Comparison of ENCODE assay signal across 28 cellular contexts in the genomic region with DNA sequence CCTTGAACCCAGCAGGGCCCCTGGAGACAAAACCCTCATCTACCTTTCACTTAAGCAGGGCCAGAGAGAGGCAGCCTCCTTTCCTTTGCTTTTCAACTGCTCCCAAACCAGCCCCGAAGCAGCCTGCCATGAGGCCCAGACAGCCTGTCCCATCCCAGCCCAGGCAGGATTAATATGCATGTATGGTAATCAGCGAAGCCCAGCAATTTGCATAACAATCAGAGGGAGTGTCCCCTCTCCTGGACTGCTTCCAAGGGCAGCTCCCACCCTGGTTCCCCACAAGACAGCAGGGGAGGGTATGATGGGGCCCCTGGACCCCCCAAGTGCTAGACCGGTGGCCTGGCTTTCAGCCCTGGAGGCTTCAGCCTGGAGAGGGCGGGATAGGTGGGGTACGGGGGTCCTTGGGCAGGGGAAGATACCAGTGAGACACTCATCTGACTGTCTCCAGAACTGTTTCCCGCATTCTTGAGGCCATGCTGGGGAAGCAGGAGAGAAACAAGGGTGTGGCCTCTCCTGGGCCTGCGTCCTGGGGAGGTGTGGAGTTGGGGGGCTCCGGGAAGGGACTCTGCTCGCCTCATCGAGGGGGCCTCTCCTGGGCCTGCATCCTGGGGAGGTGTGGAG.
"Had no signal": no experiment of that assay in that cellular context is flagged by ENCODE, and none has a peak within 500 bp of the region (broad histone marks: within the 10 kb centered on the region; RNA-seq: fewer than 3 reads in every experiment).

No MANE protein-coding gene starts in this region.

- H3K27me3 ChIP-seq: adrenal gland, MG63, Peyer's patch had no signal

- H3K36me3 ChIP-seq: adrenal gland, breast epithelium, MG63, Peyer's patch had no signal

- DNase-seq: activated CD4-positive, alpha-beta T cell treated with anti-CD3 and anti-CD28 coated beads for 4 hours; activated CD8-positive, alpha-beta memory T cell treated with anti-CD3 and anti-CD28 coated beads, Interleukin-2, amount 50 U/mL, for 4 hours; activated CD8-positive, alpha-beta T cell treated with anti-CD3 and anti-CD28 coated beads for 36 hours; activated naive CD4-positive, alpha-beta T cell treated with anti-CD3 and anti-CD28 coated beads, Interleukin-2, amount 50 U/mL, for 16 hours; activated naive CD8-positive, alpha-beta T cell treated with anti-CD3 and anti-CD28 coated beads, Interleukin-2, amount 10 ng/mL, durations not matched to agents 7 days and 5 days; activated T-cell treated with anti-CD3 and anti-CD28 coated beads, Interleukin-2, amount 50 U/mL, for 72 hours; adrenal gland; anterior cingulate cortex; caudate nucleus; MG63; MV-4-11; NCI-H1436; NCI-H1694 treated with DMSO at 0.1 percent for 48 hours; NCI-H345; NCI-H510A; NCI-H526 treated with DMSO at 0.1 percent for 48 hours; NCI-H82; NK-92 treated with Interleukin-12 subunit alpha and Interleukin-12 subunit beta, amount 100 ng/mL, for 24 hours; OCI-M1; Peyer's patch; SHP77 treated with DMSO at 0.1 percent for 48 hours; T-cell; T-helper 2 cell; T1000 had no signal

- H3K4me1 ChIP-seq: adrenal gland, breast epithelium, Peyer's patch had no signal

- H3K4me3 ChIP-seq: adrenal gland, breast epithelium, MG63, Peyer's patch had no signal

- H3K4me1 Mint-ChIP-seq: T-cell had no signal

- H3K36me3 Mint-ChIP-seq: activated naive CD8-positive, alpha-beta T cell treated with anti-CD3 and anti-CD28 coated beads, Interleukin-2, amount 10 ng/mL, durations not matched to agents 7 days and 5 days; T-cell had no signal

- H3K4me3 Mint-ChIP-seq: activated CD8-positive, alpha-beta T cell treated with anti-CD3 and anti-CD28 coated beads for 36 hours; activated naive CD8-positive, alpha-beta T cell treated with anti-CD3 and anti-CD28 coated beads, Interleukin-2, amount 10 ng/mL, durations not matched to agents 7 days and 5 days; activated T-cell treated with anti-CD3 and anti-CD28 coated beads, Interleukin-2, amount 50 U/mL, for 72 hours; T-cell had no signal

- H3K27ac ChIP-seq: adrenal gland, breast epithelium, Peyer's patch, RWPE1, VCaP had no signal

- ATAC-seq: activated CD8-positive, alpha-beta T cell treated with anti-CD3 and anti-CD28 coated beads for 36 hours; activated T-cell treated with anti-CD3 and anti-CD28 coated beads, Interleukin-2, amount 50 U/mL, for 72 hours; T-cell had no signal

- H3K27ac Mint-ChIP-seq: activated CD8-positive, alpha-beta T cell treated with anti-CD3 and anti-CD28 coated beads for 36 hours; activated naive CD8-positive, alpha-beta T cell treated with anti-CD3 and anti-CD28 coated beads, Interleukin-2, amount 10 ng/mL, durations not matched to agents 7 days and 5 days; activated T-cell treated with anti-CD3 and anti-CD28 coated beads, Interleukin-2, amount 50 U/mL, for 72 hours; activated T-helper 2 cell treated with anti-CD3 and anti-CD28 coated beads, Interferon-gamma antibody, Interleukin-2, Interleukin-4, amounts not matched to agents 10 μg/mL and 5 μg/mL and 100 μg/mL, durations not matched to agents 14 hours and 24 hours and 36 hours; T-cell had no signal
